ENCODE assay signal across 1 cellular context in the genomic region with DNA sequence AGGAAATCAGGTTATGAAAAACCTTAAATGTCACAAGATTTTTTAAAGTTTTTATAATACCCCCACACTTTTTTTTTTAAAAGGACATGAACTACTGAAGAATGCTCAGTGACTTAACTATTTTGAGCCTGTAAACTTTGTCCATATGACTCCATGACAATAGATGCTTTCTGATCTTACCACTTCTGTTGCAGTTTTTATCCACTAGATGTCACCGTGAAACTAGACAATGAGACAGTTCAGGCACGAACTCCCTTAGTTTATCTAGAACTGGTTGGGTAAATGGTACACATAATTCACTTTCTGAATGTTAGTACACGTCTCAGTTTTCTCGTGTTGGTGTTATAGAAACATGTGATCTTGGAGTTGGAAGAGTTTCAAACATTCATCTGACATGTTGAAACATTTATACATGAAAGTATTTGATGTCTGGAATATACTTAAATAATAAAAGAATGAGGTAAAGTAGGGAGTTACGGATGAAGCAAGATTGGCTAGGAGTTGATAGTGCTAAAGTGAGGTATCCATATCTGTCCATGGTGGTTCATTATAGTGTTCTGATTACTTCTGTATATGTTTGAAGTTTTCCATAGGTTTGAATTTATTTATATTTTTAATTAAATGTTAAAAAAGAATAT.
TF ChIP-seq lines count a peak whose summit lies in the region.

No MANE protein-coding gene starts in this region.

TF ChIP-seq in K562, 482 proteins besides CTCF, POLR2A, EP300 and RAD21 (continued from another document):
- TF ChIP-seq, protein P1, sequence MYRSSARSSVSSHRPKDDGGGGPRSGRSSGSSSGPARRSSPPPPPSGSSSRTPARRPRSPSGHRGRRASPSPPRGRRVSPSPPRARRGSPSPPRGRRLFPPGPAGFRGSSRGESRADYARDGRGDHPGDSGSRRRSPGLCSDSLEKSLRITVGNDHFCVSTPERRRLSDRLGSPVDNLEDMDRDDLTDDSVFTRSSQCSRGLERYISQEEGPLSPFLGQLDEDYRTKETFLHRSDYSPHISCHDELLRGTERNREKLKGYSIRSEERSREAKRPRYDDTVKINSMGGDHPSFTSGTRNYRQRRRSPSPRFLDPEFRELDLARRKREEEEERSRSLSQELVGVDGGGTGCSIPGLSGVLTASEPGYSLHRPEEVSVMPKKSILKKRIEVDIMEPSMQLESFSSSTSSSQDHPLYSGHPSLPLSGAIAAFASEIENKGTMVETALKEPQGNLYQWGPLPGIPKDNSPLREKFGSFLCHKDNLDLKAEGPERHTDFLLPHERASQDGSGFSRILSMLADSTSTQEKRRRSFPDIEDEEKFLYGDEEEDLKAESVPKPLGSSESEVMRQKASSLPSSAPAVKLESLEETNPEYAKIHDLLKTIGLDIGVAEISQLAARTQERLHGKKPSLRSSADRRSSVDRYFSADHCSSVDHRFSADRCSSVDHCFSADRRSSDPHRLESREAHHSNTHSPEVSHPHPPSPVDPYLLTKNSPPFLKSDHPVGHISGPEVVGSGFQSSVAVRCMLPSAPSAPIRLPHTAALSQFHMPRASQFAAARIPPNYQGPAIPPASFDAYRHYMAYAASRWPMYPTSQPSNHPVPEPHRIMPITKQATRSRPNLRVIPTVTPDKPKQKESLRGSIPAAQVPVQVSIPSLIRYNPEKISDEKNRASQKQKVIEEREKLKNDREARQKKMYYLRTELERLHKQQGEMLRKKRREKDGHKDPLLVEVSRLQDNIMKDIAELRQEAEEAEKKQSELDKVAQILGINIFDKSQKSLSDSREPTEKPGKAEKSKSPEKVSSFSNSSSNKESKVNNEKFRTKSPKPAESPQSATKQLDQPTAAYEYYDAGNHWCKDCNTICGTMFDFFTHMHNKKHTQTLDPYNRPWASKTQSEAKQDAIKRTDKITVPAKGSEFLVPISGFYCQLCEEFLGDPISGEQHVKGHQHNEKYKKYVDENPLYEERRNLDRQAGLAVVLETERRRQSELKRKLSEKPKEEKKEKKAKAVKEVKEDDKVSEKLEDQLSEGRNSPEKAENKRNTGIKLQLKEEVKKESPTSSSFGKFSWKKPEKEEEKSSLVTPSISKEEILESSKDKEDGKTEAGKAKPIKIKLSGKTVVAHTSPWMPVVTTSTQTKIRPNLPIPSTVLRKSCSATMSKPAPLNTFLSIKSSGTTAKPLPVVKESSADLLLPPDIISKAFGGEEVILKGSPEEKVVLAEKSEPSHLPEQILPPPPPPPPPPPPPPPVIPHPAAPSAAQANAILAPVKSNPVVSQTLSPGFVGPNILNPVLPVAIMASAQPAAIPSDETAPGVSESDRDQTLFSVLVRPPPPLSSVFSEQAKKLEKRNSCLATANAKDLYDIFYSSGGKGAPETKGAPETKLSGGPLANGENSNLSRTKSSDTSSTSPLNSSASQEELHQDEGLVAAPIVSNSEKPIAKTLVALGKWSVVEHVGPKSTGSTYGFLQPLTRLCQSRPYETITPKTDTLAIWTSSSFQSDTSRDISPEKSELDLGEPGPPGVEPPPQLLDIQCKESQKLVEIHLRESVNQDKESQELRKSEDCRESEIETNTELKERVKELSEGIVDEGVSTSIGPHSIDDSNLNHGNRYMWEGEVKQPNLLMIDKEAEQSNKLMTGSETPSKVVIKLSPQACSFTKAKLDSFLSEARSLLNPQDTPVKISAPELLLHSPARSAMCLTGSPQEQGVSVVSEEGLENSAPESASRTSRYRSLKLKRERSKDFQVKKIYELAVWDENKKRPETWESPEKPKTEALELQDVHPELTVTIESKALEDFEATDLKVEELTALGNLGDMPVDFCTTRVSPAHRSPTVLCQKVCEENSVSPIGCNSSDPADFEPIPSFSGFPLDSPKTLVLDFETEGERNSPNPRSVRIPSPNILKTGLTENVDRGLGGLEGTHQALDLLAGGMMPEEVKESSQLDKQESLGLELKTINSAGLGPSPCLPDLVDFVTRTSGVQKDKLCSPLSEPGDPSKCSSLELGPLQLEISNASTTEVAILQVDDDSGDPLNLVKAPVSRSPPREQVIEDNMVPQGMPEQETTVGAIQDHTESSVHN (IDR thresholded peaks at IDR 0.05; ENCODE audit: borderline replicate concordance in 1 of 2, low read depth in 1 of 2): 0 out of 4 replicates have a peak, but pooled peaks of 1 of the 2 experiments have one; percentile 42
- TF ChIP-seq RCOR1 (IDR thresholded peaks at IDR 0.05; ENCODE audit: borderline replicate concordance in 1 of 2, low read depth in 2 of 2, low read length in 2 of 2) (peak in 1 of 2 experiments; percentile 27; a peak in 1 of 4 replicates), CEBPG (CRISPR knock-in tag; IDR thresholded peaks at IDR 0.05) (no peak), CEBPG (tag; conservative IDR thresholded peaks at IDR 0.05 in 1 of 2, IDR thresholded peaks at IDR 0.05 in 1 of 2) (0 out of 4 replicates have a peak, but pooled peaks of 1 of the 2 experiments have one; percentile 13), ARID2 (IDR thresholded peaks at IDR 0.05) (peak; percentile 53; the same call in 1 of the 2 replicates), GABPB1 (CRISPR knock-in tag; IDR thresholded peaks at IDR 0.05) (no peak), CREM (IDR thresholded peaks at IDR 0.05; ENCODE audit: low read depth) (no peak), CC2D1A (IDR thresholded peaks at IDR 0.05) (0 out of 2 replicates have a peak, but pooled peaks have one; percentile 23), SMC3 (conservative IDR thresholded peaks at IDR 0.05; ENCODE audit: insufficient read depth, low read depth, low read length) (peak; percentile 74), ARNT (IDR thresholded peaks at IDR 0.05) (peak in 1 of 2 experiments; percentile 74; a peak in 2 of 4 replicates)
- TF ChIP-seq, protein P2, sequence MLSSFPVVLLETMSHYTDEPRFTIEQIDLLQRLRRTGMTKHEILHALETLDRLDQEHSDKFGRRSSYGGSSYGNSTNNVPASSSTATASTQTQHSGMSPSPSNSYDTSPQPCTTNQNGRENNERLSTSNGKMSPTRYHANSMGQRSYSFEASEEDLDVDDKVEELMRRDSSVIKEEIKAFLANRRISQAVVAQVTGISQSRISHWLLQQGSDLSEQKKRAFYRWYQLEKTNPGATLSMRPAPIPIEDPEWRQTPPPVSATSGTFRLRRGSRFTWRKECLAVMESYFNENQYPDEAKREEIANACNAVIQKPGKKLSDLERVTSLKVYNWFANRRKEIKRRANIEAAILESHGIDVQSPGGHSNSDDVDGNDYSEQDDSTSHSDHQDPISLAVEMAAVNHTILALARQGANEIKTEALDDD (IDR thresholded peaks at IDR 0.05): peak; percentile 47; the same call in 1 of the 2 replicates
- TF ChIP-seq, protein P3, sequence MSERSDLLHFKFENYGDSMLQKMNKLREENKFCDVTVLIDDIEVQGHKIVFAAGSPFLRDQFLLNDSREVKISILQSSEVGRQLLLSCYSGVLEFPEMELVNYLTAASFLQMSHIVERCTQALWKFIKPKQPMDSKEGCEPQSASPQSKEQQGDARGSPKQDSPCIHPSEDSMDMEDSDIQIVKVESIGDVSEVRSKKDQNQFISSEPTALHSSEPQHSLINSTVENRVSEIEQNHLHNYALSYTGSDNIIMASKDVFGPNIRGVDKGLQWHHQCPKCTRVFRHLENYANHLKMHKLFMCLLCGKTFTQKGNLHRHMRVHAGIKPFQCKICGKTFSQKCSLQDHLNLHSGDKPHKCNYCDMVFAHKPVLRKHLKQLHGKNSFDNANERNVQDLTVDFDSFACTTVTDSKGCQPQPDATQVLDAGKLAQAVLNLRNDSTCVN (CRISPR knock-in tag; IDR thresholded peaks at IDR 0.05): no peak
- TF ChIP-seq, protein P4, sequence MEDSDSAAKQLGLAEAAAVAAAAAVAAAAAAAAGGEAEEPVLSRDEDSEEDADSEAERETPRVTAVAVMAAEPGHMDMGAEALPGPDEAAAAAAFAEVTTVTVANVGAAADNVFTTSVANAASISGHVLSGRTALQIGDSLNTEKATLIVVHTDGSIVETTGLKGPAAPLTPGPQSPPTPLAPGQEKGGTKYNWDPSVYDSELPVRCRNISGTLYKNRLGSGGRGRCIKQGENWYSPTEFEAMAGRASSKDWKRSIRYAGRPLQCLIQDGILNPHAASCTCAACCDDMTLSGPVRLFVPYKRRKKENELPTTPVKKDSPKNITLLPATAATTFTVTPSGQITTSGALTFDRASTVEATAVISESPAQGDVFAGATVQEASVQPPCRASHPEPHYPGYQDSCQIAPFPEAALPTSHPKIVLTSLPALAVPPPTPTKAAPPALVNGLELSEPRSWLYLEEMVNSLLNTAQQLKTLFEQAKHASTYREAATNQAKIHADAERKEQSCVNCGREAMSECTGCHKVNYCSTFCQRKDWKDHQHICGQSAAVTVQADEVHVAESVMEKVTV (CRISPR knock-in tag; IDR thresholded peaks at IDR 0.05): peak; percentile 94
